8 cellular contexts compared by ENCODE assay signal in the genomic region with DNA sequence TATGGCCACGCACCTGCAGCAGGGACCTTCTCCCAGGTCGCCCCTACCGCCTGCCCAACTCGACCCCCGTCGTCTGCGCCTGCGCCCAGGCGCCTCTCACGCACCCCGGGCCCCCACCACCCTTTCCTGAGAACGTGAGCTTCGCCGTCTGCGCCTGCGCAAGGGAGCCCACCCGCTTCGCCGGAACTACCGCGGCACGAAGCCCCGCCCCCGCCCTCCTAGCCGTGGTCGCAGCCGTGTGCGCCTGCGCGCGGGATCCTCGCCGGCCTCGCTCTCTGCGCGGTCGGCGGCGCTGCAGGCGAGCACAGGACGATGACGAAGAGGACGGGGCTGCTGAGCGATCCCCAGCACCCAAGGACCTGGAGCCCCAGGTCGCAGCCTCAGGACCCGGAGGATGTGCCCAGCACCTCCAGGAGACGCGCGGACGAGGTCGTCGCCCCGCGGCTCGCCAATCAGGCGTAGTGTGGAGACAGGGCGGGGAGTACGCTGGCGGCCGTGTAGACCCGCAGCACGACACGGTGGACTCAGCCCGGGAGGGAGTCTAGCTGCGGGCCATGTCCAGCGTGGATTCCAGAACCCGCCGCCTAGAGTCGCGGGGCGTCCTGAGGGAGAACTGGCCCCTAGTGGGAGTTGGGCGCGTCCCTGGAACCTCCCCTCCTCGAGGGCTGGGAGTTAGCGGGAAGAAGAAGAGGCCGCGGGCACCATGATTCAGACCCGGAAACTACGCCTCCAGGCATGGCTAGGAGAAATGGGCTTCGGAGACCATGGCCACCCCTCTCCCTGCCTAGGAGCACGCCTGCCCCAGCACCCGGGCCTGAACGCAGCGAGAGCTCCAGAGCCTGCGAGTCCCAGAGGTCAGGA.
A peak's percentile ranks its signal among the peaks of the same experiment; 100 is the strongest.
DNase-seq lines count a peak whose midpoint lies in the region; ATAC-seq and TF ChIP-seq lines count a peak whose summit lies in the region.

No MANE protein-coding gene starts in this region.

- TF ChIP-seq CTCF in body of pancreas (IDR thresholded peaks at IDR 0.05): peak in 1 of 7 experiments; percentile 8

- 28 to 35% methylated on average over 6 to 49 of the region's 85 CpGs for WGBS in body of pancreas, 2 donors

- peaks cover 12% of the 10 kb centered on the region for H3K4me1 ChIP-seq in body of pancreas

- peak overlapping the region in 2 of 4 donors; percentile 18 to 49 for H3K27ac ChIP-seq in body of pancreas

- no peaks in the 10 kb centered on the region for H3K36me3 ChIP-seq in body of pancreas (replicated peaks in 1 of 2; ENCODE audit: insufficient read depth in 1 of 2, low read depth in 2 of 2)

- peak in 2 of 3 donors; percentile 33 to 46 for TF ChIP-seq POLR2A in body of pancreas (IDR thresholded peaks at IDR 0.05)

- ATAC-seq in body of pancreas (peak; percentile 82), GM19452 (IDR thresholded peaks at IDR 0.05; ENCODE audit: unreplicated experiment) (no peak)

- no peaks in the 10 kb centered on the region for H3K27me3 ChIP-seq in body of pancreas

- H3K9me3 ChIP-seq in body of pancreas: peaks cover 0 to under 1% (median 0%) of the 10 kb centered on the region in 3 donors
- H3K9me3 ChIP-seq in iPS-18c (ENCODE audit: control insufficient read depth, insufficient read depth, low read length): peaks cover 3% of the 10 kb centered on the region

- intact Hi-C loops in body of pancreas (cut with DNase I): no loop called here

- H3K4me3 ChIP-seq in body of pancreas (peak overlapping the region; percentile 25 to 32), iPS-18c (ENCODE audit: insufficient read depth, low read depth, low read length) (peak overlapping the region; percentile 55)

- DNase-seq in DMS53 treated with DMSO at 0.1 percent for 48 hours (lab: John Stamatoyannopoulos, UW; ENCODE audit: unreplicated experiment) (peak; percentile 10), T-helper 9 cell (peak; percentile 41), body of pancreas (peak; percentile 57 to 76 (median 70)), NCI-H446 treated with DMSO at 0.1 percent for 48 hours (lab: John Stamatoyannopoulos, UW) (no peak), GM19238 (ENCODE audit: insufficient read length, low spot score) (no peak)
- peak; percentile 56 to 74 for DNase-seq in stimulated activated CD4-positive, alpha-beta T cell treated with anti-CD3 and anti-CD28 coated beads, Interleukin-15, amount 100 ng/mL, for 48 hours (ENCODE audit: low read depth in 2 of 2)

Comparison
In these comparisons a context has a peak if more than half of its experiments do, and no peak if none do; other contexts are left out.
1. DNase-seq: peak in DMS53 treated with DMSO at 0.1 percent for 48 hours (single experiment), T-helper 9 cell (single experiment), body of pancreas (4 of 4) and stimulated activated CD4-positive, alpha-beta T cell treated with anti-CD3 and anti-CD28 coated beads, Interleukin-15, amount 100 ng/mL, for 48 hours (2 of 2); none in NCI-H446 treated with DMSO at 0.1 percent for 48 hours (single experiment) and GM19238 (single experiment).